ENCODE assay signal across 11 cellular contexts in genomic region chr6:3284436-3284876, GRCh38. TPM values are rescaled to one million over a fixed set of nuclear protein-coding genes. Genes with fewer than 3 reads are reported as not detected.
A peak's percentile ranks its signal among the peaks of the same experiment; 100 is the strongest.
DNase-seq lines count a peak whose midpoint lies in the region; TF ChIP-seq lines count a peak whose summit lies in the region.
"Had no signal": no experiment of that assay in that cellular context is flagged by ENCODE, and none has a peak within 500 bp of the region (broad histone marks: within the 10 kb centered on the region; RNA-seq: fewer than 3 reads in every experiment).

No MANE protein-coding gene starts in this region.

- no peak for TF ChIP-seq CTCF in C4-2B (conservative IDR thresholded peaks at IDR 0.05)
- no peak for TF ChIP-seq CTCF in ovary (IDR thresholded peaks at IDR 0.05)
- TF ChIP-seq CTCF in progenitor cell of endocrine pancreas (IDR thresholded peaks at IDR 0.05; ENCODE audit: unreplicated experiment): no peak

- CTCF ChIA-PET in CD4-positive, alpha-beta memory T cell (lab: Charles Lee; ENCODE audit: partially characterized antibody): interaction anchor here (16.9 kb wide), 1 partner anchor 447 kb away, joined by 242 read pairs; no protein-coding TSS in a partner anchor

- DNase-seq in M059J (ENCODE audit: low read depth) (peak; percentile 48), caudate nucleus (lab: John Stamatoyannopoulos, UW) (peak in 34 of 61 donors; percentile 17 to 76 (median 39)), ovary (peak; percentile 18 to 49 (median 27)), progenitor cell of endocrine pancreas (ENCODE audit: low spot score, unreplicated experiment) (no peak), NOMO-1 treated with dmso at 0.1 percent for 144 hours (lab: John Stamatoyannopoulos, UW; ENCODE audit: unreplicated experiment) (no peak)
- no peak for DNase-seq in CD4-positive, alpha-beta memory T cell
- DNase-seq: activated CD4-positive, alpha-beta T cell treated with anti-CD3 and anti-CD28 coated beads for 48 hours; activated T-cell treated with anti-CD3 and anti-CD28 coated beads, Interleukin-2, amount 50 U/mL, for 48 hours; NCI-H146 had no signal

- TF ChIP-seq EP300 in ovary (IDR thresholded peaks at IDR 0.05): no peak

- H3K9me3 Mint-ChIP-seq in progenitor cell of endocrine pancreas (ENCODE audit: low read depth): no peaks in the 10 kb centered on the region
- no peaks in the 10 kb centered on the region for H3K9me3 Mint-ChIP-seq in CD4-positive, alpha-beta memory T cell

- H3K4me3 ChIP-seq in ovary: no peak overlapping the region
- H3K4me3 ChIP-seq in CD4-positive, alpha-beta memory T cell (ENCODE audit: low read length in 2 of 2): no peak overlapping the region
- H3K4me3 ChIP-seq: right atrium auricular region had no signal

- 88 to 92% (median 88%) methylated on average over 17 of the region's 17 CpGs for WGBS in ovary, 3 donors

- no peaks in the 10 kb centered on the region for H3K27me3 ChIP-seq in ovary
- no peaks in the 10 kb centered on the region for H3K27me3 ChIP-seq in CD4-positive, alpha-beta memory T cell (ENCODE audit: insufficient read depth, low read length)
- H3K27me3 ChIP-seq: right atrium auricular region had no signal

- H3K9me3 ChIP-seq in ovary: no peaks in the 10 kb centered on the region
- no peaks in the 10 kb centered on the region for H3K9me3 ChIP-seq in CD4-positive, alpha-beta memory T cell (ENCODE audit: control insufficient read depth in 1 of 2, low read length in 2 of 2)
- H3K9me3 ChIP-seq: right atrium auricular region had no signal

- no peak overlapping the region for H3K4me3 Mint-ChIP-seq in progenitor cell of endocrine pancreas (ENCODE audit: low read depth)
- H3K4me3 Mint-ChIP-seq in CD4-positive, alpha-beta memory T cell: no peak overlapping the region

- no peaks in the 10 kb centered on the region for H3K27me3 Mint-ChIP-seq in progenitor cell of endocrine pancreas
- H3K27me3 Mint-ChIP-seq in CD4-positive, alpha-beta memory T cell: no peaks in the 10 kb centered on the region

- H3K27ac ChIP-seq in C4-2B: peak overlapping the region; percentile 46
- peak overlapping the region; percentile 6 for H3K27ac ChIP-seq in caudate nucleus (ENCODE audit: low read depth, low read length)
- no peak overlapping the region for H3K27ac ChIP-seq in ovary
- no peak overlapping the region for H3K27ac ChIP-seq in CD4-positive, alpha-beta memory T cell (ENCODE audit: low read depth, low read length)
- H3K27ac ChIP-seq: right atrium auricular region had no signal

- no peaks in the 10 kb centered on the region for H3K4me1 ChIP-seq in ovary (ENCODE audit: insufficient read depth)
- H3K4me1 ChIP-seq in CD4-positive, alpha-beta memory T cell (ENCODE audit: insufficient read depth, low read length): peaks cover 3% of the 10 kb centered on the region

- no peak for TF ChIP-seq POLR2A in ovary (IDR thresholded peaks at IDR 0.05)

- H3K27ac Mint-ChIP-seq in progenitor cell of endocrine pancreas: no peak overlapping the region
- H3K27ac Mint-ChIP-seq in CD4-positive, alpha-beta memory T cell: peak overlapping the region in 2 of 7 donors; percentile 30 to 47

- peaks cover 14% of the 10 kb centered on the region for H3K36me3 Mint-ChIP-seq in progenitor cell of endocrine pancreas (ENCODE audit: insufficient read depth)
- peaks cover 0 to 20% of the 10 kb centered on the region in 2 donors for H3K36me3 Mint-ChIP-seq in CD4-positive, alpha-beta memory T cell

- H3K4me1 Mint-ChIP-seq in progenitor cell of endocrine pancreas (ENCODE audit: low read depth): peaks cover 3% of the 10 kb centered on the region
- peaks cover 4 to 8% (median 6%) of the 10 kb centered on the region in 4 donors for H3K4me1 Mint-ChIP-seq in CD4-positive, alpha-beta memory T cell

- intact Hi-C loops in ovary (cut with DNase I): loop anchor here (5.0 to 10.0 kb wide), 3 partner anchors 170 to 448 kb away; partner anchors contain the start of gene SLC22A23 (in 2 of the 4)
- intact Hi-C loops in CD4-positive, alpha-beta memory T cell (cut with micrococcal nuclease): no loop called here

- H3K36me3 ChIP-seq in ovary: no peaks in the 10 kb centered on the region
- peaks cover 6% of the 10 kb centered on the region for H3K36me3 ChIP-seq in CD4-positive, alpha-beta memory T cell (ENCODE audit: insufficient read depth, low read length)
- H3K36me3 ChIP-seq: right atrium auricular region had no signal

- POLR2A ChIA-PET in CD4-positive, alpha-beta memory T cell (lab: Charles Lee; ENCODE audit: partially characterized antibody): no interaction called here

RNA-seq across cellular contexts. Expression of gene PSMG4, which starts 25.7 kb away (rescaled TPM):
- 29.9 and 35.1 TPM in 2 replicates for total RNA-seq in M059J (2014; rRNA removed; shearing (Covaris generic))
- total RNA-seq in ovary: 10 to 100 TPM; 13.9 to 24.3 (median 22.7) TPM
- 10 to 100 TPM in 1 of 2 donors, 1 to 10 TPM in 1; 8.5 to 34.8 TPM for polyA plus RNA-seq in ovary
- 17.7 and 18.9 TPM in 2 replicates for total RNA-seq in progenitor cell of endocrine pancreas
- 10 to 100 TPM; 41.0 to 41.6 TPM for total RNA-seq in CD4-positive, alpha-beta memory T cell
- 10 to 100 TPM; 52.5 to 63.0 TPM for polyA plus RNA-seq in CD4-positive, alpha-beta memory T cell

RNA-seq across cellular contexts. Expression of gene TUBB2B, which starts 57.0 kb away (rescaled TPM):
- total RNA-seq in M059J (2014; rRNA removed; shearing (Covaris generic)): 60.1 and 127 TPM in 2 replicates
- 1 to 10 TPM in 5 of 7 donors, under 1 TPM in 2; 0.73 to 3.6 (median 1.7) TPM for total RNA-seq in ovary
- polyA plus RNA-seq in ovary: under 1 TPM; 0.67 to 0.81 TPM
- total RNA-seq in progenitor cell of endocrine pancreas: 268 and 276 TPM in 2 replicates
- total RNA-seq in CD4-positive, alpha-beta memory T cell: not detected
- under 1 TPM; 0.22 to 0.32 TPM for polyA plus RNA-seq in CD4-positive, alpha-beta memory T cell

Comparison
In these comparisons a context has a peak if more than half of its experiments do, and no peak if none do; other contexts are left out.
1. H3K27ac ChIP-seq: peak in C4-2B (single experiment) and caudate nucleus (single experiment); none in ovary (0 of 2) and CD4-positive, alpha-beta memory T cell (single experiment).
2. DNase-seq: peak in M059J (single experiment), caudate nucleus (34 of 61) and ovary (5 of 5); none in progenitor cell of endocrine pancreas (single experiment), NOMO-1 treated with dmso at 0.1 percent for 144 hours (single experiment) and CD4-positive, alpha-beta memory T cell (0 of 5).
3. RNA of gene TUBB2B, which starts 57.0 kb away (total RNA-seq): 268 to 276 TPM in progenitor cell of endocrine pancreas and 60.1 to 127 TPM in M059J; 0.73 to 3.6 TPM in ovary and not detected in CD4-positive, alpha-beta memory T cell; every median in the first group is over 10 times any median in the second.